ENCODE assay signal across 7 cellular contexts in the genomic region with DNA sequence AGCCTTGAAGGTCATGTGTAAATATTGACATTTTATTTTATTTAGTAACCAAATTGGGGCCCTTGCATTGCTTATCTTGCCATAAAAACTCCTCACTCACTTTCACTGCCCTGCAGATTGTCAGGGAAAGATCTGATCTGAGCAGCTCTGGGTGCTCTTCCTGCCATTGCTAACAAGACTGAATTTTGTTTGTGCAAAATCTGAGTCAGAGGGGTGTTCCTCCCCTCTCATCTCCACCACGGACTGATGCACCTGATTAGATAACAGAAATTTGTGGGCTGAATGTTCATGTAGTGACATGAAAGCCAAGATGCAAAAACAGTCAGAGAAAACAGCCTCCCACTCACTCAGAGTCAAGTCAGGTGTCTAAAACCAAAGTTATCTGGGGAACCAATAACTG. TPM values are rescaled to one million over a fixed set of nuclear protein-coding genes. Genes with fewer than 3 reads are reported as not detected.
DNase-seq lines count a peak whose midpoint lies in the region; ATAC-seq, FAIRE-seq and TF ChIP-seq lines count a peak whose summit lies in the region.
"Not testable (repeated sequence)": the region's sequence is repeated elsewhere in the genome, so short reads cannot be mapped to it uniquely, and the experiment has no call there.

No MANE protein-coding gene starts in this region.

- ATAC-seq in HG02798 (IDR thresholded peaks at IDR 0.05; ENCODE audit: poor library complexity, unreplicated experiment) (peak; percentile 34), HG03565 (IDR thresholded peaks at IDR 0.05; ENCODE audit: unreplicated experiment) (peak; percentile 64)
- ATAC-seq in activated CD4-positive, CD25-positive, alpha-beta regulatory T cell treated with anti-CD3 and anti-CD28 coated beads, Interleukin-2, amount 50 U/mL, for 24 hours: peak; percentile 51 to 72
- peak; percentile 84 to 85 for ATAC-seq in activated T-cell treated with anti-CD3 and anti-CD28 coated beads, Interleukin-2, amount 50 U/mL, for 72 hours (replicated peaks in 1 of 2)
- ATAC-seq in central memory CD8-positive, alpha-beta T cell (replicated peaks; ENCODE audit: extremely low read depth, poor library complexity, severe bottlenecking): peak; percentile 83
- peak; percentile 94 to 95 for ATAC-seq in naive thymus-derived CD8-positive, alpha-beta T cell

- TF ChIP-seq POLR2A in GM12892 (IDR thresholded peaks at IDR 0.05; ENCODE audit: low read depth, low read length): not testable (repeated sequence)

- not testable (repeated sequence) for H3K4me3 Mint-ChIP-seq in activated T-cell treated with anti-CD3 and anti-CD28 coated beads, Interleukin-2, amount 50 U/mL, for 72 hours; central memory CD8-positive, alpha-beta T cell; naive thymus-derived CD8-positive, alpha-beta T cell

- not testable (repeated sequence) for H3K4me1 Mint-ChIP-seq in activated T-cell treated with anti-CD3 and anti-CD28 coated beads, Interleukin-2, amount 50 U/mL, for 72 hours (ENCODE audit: low read depth); central memory CD8-positive, alpha-beta T cell; naive thymus-derived CD8-positive, alpha-beta T cell

- FAIRE-seq in GM12892 (lab: Jason Lieb, UNC): peak; percentile 33

- DNase-seq in GM12892 (ENCODE audit: insufficient read length); activated T-cell treated with anti-CD3 and anti-CD28 coated beads, Interleukin-2, amount 50 U/mL, for 72 hours; central memory CD8-positive, alpha-beta T cell (ENCODE audit: low spot score in 2 of 2); naive thymus-derived CD8-positive, alpha-beta T cell: not testable (repeated sequence)

- H3K27ac Mint-ChIP-seq in activated T-cell treated with anti-CD3 and anti-CD28 coated beads, Interleukin-2, amount 50 U/mL, for 72 hours; central memory CD8-positive, alpha-beta T cell (ENCODE audit: low read depth); naive thymus-derived CD8-positive, alpha-beta T cell: not testable (repeated sequence)

- not testable (repeated sequence) for H3K36me3 Mint-ChIP-seq in activated T-cell treated with anti-CD3 and anti-CD28 coated beads, Interleukin-2, amount 50 U/mL, for 72 hours (ENCODE audit: insufficient read depth in 2 of 2); central memory CD8-positive, alpha-beta T cell (ENCODE audit: insufficient read depth); naive thymus-derived CD8-positive, alpha-beta T cell

- H3K9me3 Mint-ChIP-seq in activated T-cell treated with anti-CD3 and anti-CD28 coated beads, Interleukin-2, amount 50 U/mL, for 72 hours; central memory CD8-positive, alpha-beta T cell; naive thymus-derived CD8-positive, alpha-beta T cell: not testable (repeated sequence)

- H3K27me3 Mint-ChIP-seq in activated T-cell treated with anti-CD3 and anti-CD28 coated beads, Interleukin-2, amount 50 U/mL, for 72 hours (ENCODE audit: low read depth); central memory CD8-positive, alpha-beta T cell; naive thymus-derived CD8-positive, alpha-beta T cell: not testable (repeated sequence)

- POLR2A ChIA-PET in naive thymus-derived CD8-positive, alpha-beta T cell (lab: Charles Lee): not testable (repeated sequence)

RNA-seq across cellular contexts. Expression of gene NBPF11, which starts 44.9 kb away (rescaled TPM):
- polyA plus RNA-seq in GM12892 (2012; ENCODE audit: missing spikeins): 7.5 TPM
- total RNA-seq in activated T-cell treated with anti-CD3 and anti-CD28 coated beads, Interleukin-2, amount 50 U/mL, for 72 hours: 10 to 100 TPM; 15.2 to 16.1 TPM
- 10 to 100 TPM; 30.4 to 30.6 TPM for total RNA-seq in naive thymus-derived CD8-positive, alpha-beta T cell
- polyA plus RNA-seq in naive thymus-derived CD8-positive, alpha-beta T cell: 1 to 10 TPM; 1.1 to 6.2 (median 1.8) TPM

Comparison
In these comparisons a context has a peak if more than half of its experiments do, and no peak if none do; other contexts are left out.
1. ATAC-seq: peak in every context shown above with its lines; median percentile 94 in naive thymus-derived CD8-positive, alpha-beta T cell; 84 in activated T-cell treated with anti-CD3 and anti-CD28 coated beads, Interleukin-2, amount 50 U/mL, for 72 hours; 83 in central memory CD8-positive, alpha-beta T cell; 64 in HG03565; 62 in activated CD4-positive, CD25-positive, alpha-beta regulatory T cell treated with anti-CD3 and anti-CD28 coated beads, Interleukin-2, amount 50 U/mL, for 24 hours; 34 in HG02798.